Comparison of ENCODE assay signal across 13 cellular contexts in genomic region chr14:51963164-51963733, GRCh38. TPM values are rescaled to one million over a fixed set of nuclear protein-coding genes. Genes with fewer than 3 reads are reported as not detected.
DNase-seq lines count a peak whose midpoint lies in the region; ATAC-seq and TF ChIP-seq lines count a peak whose summit lies in the region.
"Had no signal": no experiment of that assay in that cellular context is flagged by ENCODE, and none has a peak within 500 bp of the region (broad histone marks: within the 10 kb centered on the region; RNA-seq: fewer than 3 reads in every experiment).

No MANE protein-coding gene starts in this region.

- no peak for ATAC-seq in stimulated activated naive CD8-positive, alpha-beta T cell treated with anti-CD3 and anti-CD28 coated beads, Interleukin-15, Interleukin-2, amounts not matched to agents 100 U/mL and 50 U/mL, for 24 hours
- no peak for ATAC-seq in naive B cell (ENCODE audit: low read depth in 2 of 2)
- ATAC-seq in left lobe of liver = no peak

- peak overlapping the region; percentile 42 for H3K27ac Mint-ChIP-seq in stimulated activated naive CD8-positive, alpha-beta T cell treated with anti-CD3 and anti-CD28 coated beads, Interleukin-15, Interleukin-2, amounts not matched to agents 100 ng/mL and 50 ng/mL, for 24 hours
- peak overlapping the region in 5 of 6 donors; percentile 1 to 93 (median 34) for H3K27ac Mint-ChIP-seq in naive B cell
- no peak overlapping the region for H3K27ac Mint-ChIP-seq in glutamatergic neuron (ENCODE audit: unreplicated experiment)

- H3K4me3 ChIP-seq in coronary artery (peak overlapping the region; percentile 33), esophagus squamous epithelium (peak overlapping the region in 2 of 4 donors; percentile 14 to 52), mammary epithelial cell (replicated peaks in 1 of 3; ENCODE audit: insufficient read depth in 1 of 3, low read depth in 2 of 3, low read length in 3 of 3) (no peak overlapping the region)
- H3K4me3 ChIP-seq: MG63 had no signal

- H2AFZ ChIP-seq in mammary epithelial cell (ENCODE audit: low read depth, low read length) = no peak overlapping the region

- dilution Hi-C loops in mammary epithelial cell (cut with HindIII; ENCODE audit: low sequenced_read_pairs) = no loop called here

- no peak for TF ChIP-seq POLR2A in esophagus squamous epithelium (IDR thresholded peaks at IDR 0.05)

- in situ Hi-C loops in mammary epithelial cell (cut with MboI; ENCODE audit: low sequenced_read_pairs in 2 of 2) = no loop called here

- no peaks in the 10 kb centered on the region for H4K20me1 ChIP-seq in mammary epithelial cell (ENCODE audit: insufficient read depth, low read length)

- H3K36me3 Mint-ChIP-seq in stimulated activated naive CD8-positive, alpha-beta T cell treated with anti-CD3 and anti-CD28 coated beads, Interleukin-15, Interleukin-2, amounts not matched to agents 100 ng/mL and 50 ng/mL, for 24 hours (ENCODE audit: low read depth) = peaks cover 47% of the 10 kb centered on the region
- H3K36me3 Mint-ChIP-seq in naive B cell (peaks cover 31 to 40% of the 10 kb centered on the region in 2 donors), glutamatergic neuron (ENCODE audit: unreplicated experiment) (peaks cover 26% of the 10 kb centered on the region)

- no peaks in the 10 kb centered on the region for H3K36me3 ChIP-seq in esophagus squamous epithelium
- no peaks in the 10 kb centered on the region for H3K36me3 ChIP-seq in mammary epithelial cell (ENCODE audit: insufficient read depth, low read length)
- H3K36me3 ChIP-seq: MG63 had no signal

- peak overlapping the region; percentile 58 for H3K4me3 Mint-ChIP-seq in stimulated activated naive CD8-positive, alpha-beta T cell treated with anti-CD3 and anti-CD28 coated beads, Interleukin-15, Interleukin-2, amounts not matched to agents 100 ng/mL and 50 ng/mL, for 24 hours
- H3K4me3 Mint-ChIP-seq in naive B cell (no peak overlapping the region), glutamatergic neuron (ENCODE audit: unreplicated experiment) (no peak overlapping the region)
- H3K4me3 Mint-ChIP-seq: activated CD4-positive, alpha-beta memory T cell treated with anti-CD3 and anti-CD28 coated beads for 36 hours had no signal

- H3K27ac ChIP-seq in coronary artery (no peak overlapping the region), esophagus squamous epithelium (peak overlapping the region in 2 of 4 donors; percentile 2 to 50), mammary epithelial cell (ENCODE audit: insufficient read depth, low read depth, low read length) (no peak overlapping the region)
- H3K27ac ChIP-seq: C4-2B had no signal

- H3K4me1 ChIP-seq in esophagus squamous epithelium (peaks cover 2 to 13% (median 4%) of the 10 kb centered on the region in 3 donors), mammary epithelial cell (ENCODE audit: insufficient read depth, low read length) (no peaks in the 10 kb centered on the region)

- no peaks in the 10 kb centered on the region for H3K27me3 Mint-ChIP-seq in stimulated activated naive CD8-positive, alpha-beta T cell treated with anti-CD3 and anti-CD28 coated beads, Interleukin-15, Interleukin-2, amounts not matched to agents 100 ng/mL and 50 ng/mL, for 24 hours
- H3K27me3 Mint-ChIP-seq in naive B cell (no peaks in the 10 kb centered on the region), glutamatergic neuron (ENCODE audit: unreplicated experiment) (peaks cover 3% of the 10 kb centered on the region)
- H3K27me3 Mint-ChIP-seq: activated CD4-positive, alpha-beta memory T cell treated with anti-CD3 and anti-CD28 coated beads for 36 hours had no signal

- H3K27me3 ChIP-seq in esophagus squamous epithelium (no peaks in the 10 kb centered on the region), mammary epithelial cell (ENCODE audit: insufficient read depth, low read length) (peaks cover 2% of the 10 kb centered on the region)
- H3K27me3 ChIP-seq: MG63 had no signal

- no peaks in the 10 kb centered on the region for H3K79me2 ChIP-seq in mammary epithelial cell (ENCODE audit: insufficient read depth, low read length)

- CTCF ChIA-PET in mammary epithelial cell (lab: Charles Lee; ENCODE audit: low non-redundant PET) = no interaction called here

- no TSS peak for BruUV-seq in mammary epithelial cell (replicated peaks; lab: Mats Ljungman, UMichigan)

- H3K4me2 ChIP-seq in mammary epithelial cell (ENCODE audit: insufficient read depth, low read depth, low read length) = no peak overlapping the region

- peaks cover 21% of the 10 kb centered on the region for H3K9me3 Mint-ChIP-seq in stimulated activated naive CD8-positive, alpha-beta T cell treated with anti-CD3 and anti-CD28 coated beads, Interleukin-15, Interleukin-2, amounts not matched to agents 100 ng/mL and 50 ng/mL, for 24 hours
- H3K9me3 Mint-ChIP-seq in naive B cell = peaks cover 6 to 21% (median 15%) of the 10 kb centered on the region in 7 donors
- H3K9me3 Mint-ChIP-seq in glutamatergic neuron (ENCODE audit: unreplicated experiment) = peaks cover 10% of the 10 kb centered on the region

- H3K9me3 ChIP-seq in esophagus squamous epithelium (peaks cover 0 to 7% (median 0%) of the 10 kb centered on the region in 3 donors), mammary epithelial cell (replicated peaks; ENCODE audit: insufficient read depth, low read length) (no peaks in the 10 kb centered on the region)
- H3K9me3 ChIP-seq: MG63 had no signal

- intact Hi-C loops in esophagus squamous epithelium (cut with DNase I) = no loop called here
- intact Hi-C loops in mammary epithelial cell (cut with micrococcal nuclease) = no loop called here

- TF ChIP-seq CTCF in coronary artery (IDR thresholded peaks at IDR 0.05) (no peak), esophagus squamous epithelium (IDR thresholded peaks at IDR 0.05) (no peak), mammary epithelial cell (conservative IDR thresholded peaks at IDR 0.05 in 1 of 2, IDR thresholded peaks at IDR 0.05 in 1 of 2; ENCODE audit: extremely low read depth in 1 of 2, insufficient read depth in 1 of 2, low read depth in 1 of 2, low read length in 2 of 2) (no peak), glutamatergic neuron (IDR thresholded peaks at IDR 0.05; ENCODE audit: partially characterized antibody, unreplicated experiment) (no peak)

- no peak for DNase-seq in stimulated activated naive CD8-positive, alpha-beta T cell treated with anti-CD3 and anti-CD28 coated beads, Interleukin-15, Interleukin-2, amounts not matched to agents 100 U/mL and 50 U/mL, for 24 hours
- DNase-seq in coronary artery (ENCODE audit: low spot score) (no peak), naive B cell (no peak), esophagus squamous epithelium (lab: John Stamatoyannopoulos, UW) (no peak), mammary epithelial cell (no peak), glutamatergic neuron (no peak), left lobe of liver (ENCODE audit: low spot score) (no peak)
- DNase-seq: activated CD4-positive, alpha-beta memory T cell treated with anti-CD3 and anti-CD28 coated beads for 36 hours; MG63; NCI-H510A treated with DMSO at 0.1 percent for 48 hours; stimulated activated CD4-positive, alpha-beta T cell treated with anti-CD3 and anti-CD28 coated beads, Interleukin-4, amount 100 ng/mL, for 24 hours had no signal

- 32 to 35% methylated on average over 5 of the region's 5 CpGs for WGBS in esophagus squamous epithelium, 2 donors
- 21% methylated on average over 5 of the region's 5 CpGs for WGBS in mammary epithelial cell (ENCODE audit: low coverage, missing lambda C conversion rate)

- peaks cover 30% of the 10 kb centered on the region for H3K4me1 Mint-ChIP-seq in stimulated activated naive CD8-positive, alpha-beta T cell treated with anti-CD3 and anti-CD28 coated beads, Interleukin-15, Interleukin-2, amounts not matched to agents 100 ng/mL and 50 ng/mL, for 24 hours (ENCODE audit: low read depth)
- H3K4me1 Mint-ChIP-seq in naive B cell (peaks cover 15 to 18% (median 17%) of the 10 kb centered on the region in 3 donors), glutamatergic neuron (ENCODE audit: low read depth, unreplicated experiment) (peaks cover 7% of the 10 kb centered on the region)

- H3K9ac ChIP-seq in mammary epithelial cell (ENCODE audit: insufficient read depth, low read length) = no peak overlapping the region

RNA-seq across cellular contexts. Expression of gene RTRAF, which starts 26.1 kb away (rescaled TPM):
- 100 to 1,000 TPM in 5 of 6 donors, 10 to 100 TPM in 1; 95.0 to 184 (median 171) TPM for polyA plus RNA-seq in naive B cell (ENCODE audit: low read depth in 6 of 6)
- total RNA-seq in esophagus squamous epithelium = 10 to 100 TPM; 20.2 to 58.7 (median 51.9) TPM
- total RNA-seq in mammary epithelial cell = 100 to 1,000 TPM in 1 of 2 donors, 10 to 100 TPM in 1; 52.7 to 176 TPM
- 82.0 TPM for polyA plus RNA-seq in mammary epithelial cell
- polyA minus RNA-seq in mammary epithelial cell = 105 TPM
- total RNA-seq in glutamatergic neuron (ENCODE audit: unreplicated experiment) = 178 TPM
- 45.3 TPM for total RNA-seq in left lobe of liver
